ENCODE assay signal across 7 cellular contexts in genomic region chr2:232689152-232689910, GRCh38. TPM values are rescaled to one million over a fixed set of nuclear protein-coding genes. Genes with fewer than 3 reads are reported as not detected.
A peak's percentile ranks its signal among the peaks of the same experiment; 100 is the strongest.
DNase-seq lines count a peak whose midpoint lies in the region; ATAC-seq and TF ChIP-seq lines count a peak whose summit lies in the region.

No MANE protein-coding gene starts in this region.

- no peak for TF ChIP-seq CTCF in heart right ventricle (IDR thresholded peaks at IDR 0.05)

- H3K4me3 ChIP-seq in heart right ventricle = no peak overlapping the region

- DNase-seq in HUDEP-2 (lab: John Stamatoyannopoulos, UW; ENCODE audit: unreplicated experiment in 76 of 76) = peak in 61 of 76 experiments; percentile 4 to 83 (median 43)
- DNase-seq in SHP77 treated with DMSO at 0.1 percent for 48 hours (lab: John Stamatoyannopoulos, UW) = peak; percentile 36
- DNase-seq in heart right ventricle = peak; percentile 55 to 72
- DNase-seq in smooth muscle cell of the brain vasculature (ENCODE audit: low read depth, low spot score) = peak; percentile 43
- no peak for DNase-seq in activated T-cell treated with anti-CD3 and anti-CD28 coated beads for 4 hours
- no peak for DNase-seq in activated T-cell treated with anti-CD3 and anti-CD28 coated beads, Interleukin-2, amount 50 U/mL, for 48 hours

- H3K27me3 ChIP-seq in heart right ventricle = no peaks in the 10 kb centered on the region

- ATAC-seq in heart right ventricle (peak; percentile 52 to 89 (median 78)), HG03045 (IDR thresholded peaks at IDR 0.05; ENCODE audit: unreplicated experiment) (no peak)

- H3K27ac ChIP-seq in heart right ventricle = peak overlapping the region in 1 of 10 donors; percentile 15

- 39 to 53% methylated on average over 3 of the region's 3 CpGs for WGBS in heart right ventricle, 2 donors

- H3K9me3 ChIP-seq in heart right ventricle = peaks cover 0 to 6% (median 0%) of the 10 kb centered on the region in 11 donors

- intact Hi-C loops in heart right ventricle (cut with DNase I) = no loop called here

- no peaks in the 10 kb centered on the region for H3K36me3 ChIP-seq in heart right ventricle

- peaks cover 0 to 11% (median 6%) of the 10 kb centered on the region in 9 donors for H3K4me1 ChIP-seq in heart right ventricle

RNA-seq across cellular contexts. Expression of gene GIGYF2, which starts 7.8 kb away (rescaled TPM):
- total RNA-seq in heart right ventricle = 10 to 100 TPM; 54.9 to 71.7 (median 66.5) TPM
- 10 to 100 TPM in 1 of 2 donors, 1 to 10 TPM in 1; 9.9 to 28.6 TPM for polyA plus RNA-seq in heart right ventricle

RNA-seq across cellular contexts. Expression of gene EFHD1, which starts 55.9 kb away (rescaled TPM):
- total RNA-seq in heart right ventricle = 10 to 100 TPM in 9 of 10 donors, 1 to 10 TPM in 1; 8.1 to 33.8 (median 19.5) TPM
- 10 to 100 TPM; 11.7 to 36.2 TPM for polyA plus RNA-seq in heart right ventricle

Comparison
In these comparisons a context has a peak if more than half of its experiments do, and no peak if none do; other contexts are left out.
1. DNase-seq: peak in HUDEP-2 (61 of 76), SHP77 treated with DMSO at 0.1 percent for 48 hours (single experiment), heart right ventricle (2 of 2) and smooth muscle cell of the brain vasculature (single experiment); none in activated T-cell treated with anti-CD3 and anti-CD28 coated beads for 4 hours (single experiment) and activated T-cell treated with anti-CD3 and anti-CD28 coated beads, Interleukin-2, amount 50 U/mL, for 48 hours (0 of 2).